18 cellular contexts compared by ENCODE assay signal in the genomic region with DNA sequence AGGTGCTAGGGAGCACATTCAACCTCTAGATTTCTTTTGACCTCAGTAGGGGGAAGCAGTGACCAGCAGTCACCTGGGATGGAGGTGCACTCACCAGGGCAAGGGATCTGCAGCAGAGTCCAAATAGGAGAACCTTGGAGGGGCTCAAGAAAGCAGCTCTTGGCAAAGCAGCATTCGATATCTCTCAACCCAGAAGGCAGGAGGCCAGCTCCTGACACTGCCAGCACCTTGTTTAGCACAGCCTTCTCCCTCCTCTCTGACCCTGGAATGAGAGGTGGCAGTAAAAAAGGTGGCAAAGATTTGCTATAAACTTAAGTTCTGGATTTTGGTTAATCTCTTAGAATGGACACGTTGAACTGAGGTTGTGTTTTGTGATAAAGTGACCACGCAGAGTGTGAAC.
DNase-seq lines count a peak whose midpoint lies in the region; ATAC-seq, FAIRE-seq and TF ChIP-seq lines count a peak whose summit lies in the region.
"Had no signal": no experiment of that assay in that cellular context is flagged by ENCODE, and none has a peak within 500 bp of the region (broad histone marks: within the 10 kb centered on the region; RNA-seq: fewer than 3 reads in every experiment).

No MANE protein-coding gene starts in this region.

- POLR2A ChIA-PET in GM12878 (lab: Charles Lee), result no interaction called here

- H3K36me3 ChIP-seq in BLaER1 treated with 17β-estradiol and CSF1 and Interleukin-3, amounts not matched to agents 10 nM and 100 nM, result no peaks in the 10 kb centered on the region
- H3K36me3 ChIP-seq in GM12878 (ENCODE audit: control insufficient read depth in 2 of 2, insufficient read depth in 2 of 2, low read length in 1 of 2), result no peaks in the 10 kb centered on the region
- no peaks in the 10 kb centered on the region for H3K36me3 ChIP-seq in gastrocnemius medialis
- no peaks in the 10 kb centered on the region for H3K36me3 ChIP-seq in testis (ENCODE audit: low read depth, missing control alignments)
- H3K36me3 ChIP-seq: BE2C, HAP-1 had no signal

- peaks cover 0 to 15% (median 8%) of the 10 kb centered on the region in 11 experiments; a peak in 14 of 22 replicates for H3K9me3 ChIP-seq in BLaER1 treated with 17β-estradiol and CSF1 and Interleukin-3, amounts not matched to agents 10 nM and 100 nM (replicated peaks in 1 of 11)
- H3K9me3 ChIP-seq in GM12878 (replicated peaks; ENCODE audit: control insufficient read depth, insufficient read depth, low read length), result no peaks in the 10 kb centered on the region
- no peaks in the 10 kb centered on the region for H3K9me3 ChIP-seq in gastrocnemius medialis
- no peaks in the 10 kb centered on the region for H3K9me3 ChIP-seq in testis
- H3K9me3 ChIP-seq: BE2C, HAP-1 had no signal

- H3K27me3 ChIP-seq in BLaER1 treated with 17β-estradiol and CSF1 and Interleukin-3, amounts not matched to agents 10 nM and 100 nM, result no peaks in the 10 kb centered on the region
- H3K27me3 ChIP-seq in GM12878 (replicated peaks in 1 of 2; ENCODE audit: control insufficient read depth in 2 of 2, insufficient read depth in 2 of 2, low read length in 1 of 2), result no peaks in the 10 kb centered on the region
- H3K27me3 ChIP-seq in gastrocnemius medialis, result no peaks in the 10 kb centered on the region
- H3K27me3 ChIP-seq in testis, result no peaks in the 10 kb centered on the region
- H3K27me3 ChIP-seq: BE2C had no signal

- peak overlapping the region in 3 of 11 experiments; percentile 71 to 81 (median 76); a peak in 5 of 22 replicates for H3K9ac ChIP-seq in BLaER1 treated with 17β-estradiol and CSF1 and Interleukin-3, amounts not matched to agents 10 nM and 100 nM
- no peak overlapping the region for H3K9ac ChIP-seq in GM12878 (ENCODE audit: control insufficient read depth, insufficient read depth, low read length)

- WGBS in GM12878 (ENCODE audit: insufficient coverage, insufficient replicate concordance, low lambda C conversion rate, missing lambda C conversion rate), result 52% methylated on average over 3 of the region's 3 CpGs
- WGBS in testis, 2 donors, result 70 to 77% methylated on average over 2 to 3 of the region's 3 CpGs

- TF ChIP-seq POLR2A in GM12878 (IDR thresholded peaks at IDR 0.05; ENCODE audit: low read depth, low read length), result no peak
- no peak for TF ChIP-seq POLR2A in gastrocnemius medialis (IDR thresholded peaks at IDR 0.05)
- no peak for TF ChIP-seq POLR2A in testis (IDR thresholded peaks at IDR 0.05)

- RAD21 ChIA-PET in GM12878 (lab: Charles Lee; ENCODE audit: unreplicated experiment), result no interaction called here

- H3K79me2 ChIP-seq in GM12878 (ENCODE audit: control insufficient read depth, insufficient read depth, low read length), result no peaks in the 10 kb centered on the region

- H3K4me1 ChIP-seq in BLaER1 treated with 17β-estradiol and CSF1 and Interleukin-3, amounts not matched to agents 10 nM and 100 nM, result peaks cover 30 to 91% (median 76%) of the 10 kb centered on the region in 10 experiments
- no peaks in the 10 kb centered on the region; the same call in 1 of the 2 replicates for H3K4me1 ChIP-seq in GM12878 (ENCODE audit: control insufficient read depth, insufficient read depth, low read length)
- H3K4me1 ChIP-seq in gastrocnemius medialis, result peaks cover 46 to 48% of the 10 kb centered on the region in 2 donors
- peaks cover 10% of the 10 kb centered on the region for H3K4me1 ChIP-seq in testis
- H3K4me1 ChIP-seq: BE2C, HAP-1 had no signal

- SMC1A ChIA-PET in GM12878 (lab: Charles Lee; ENCODE audit: uncharacterized antibody, unreplicated experiment), result no interaction called here

- TF ChIP-seq RAD21 in GM12878 (IDR thresholded peaks at IDR 0.05; ENCODE audit: insufficient read depth, low read depth, low read length), result peak; percentile 21; the same call in 1 of the 2 replicates

- TF ChIP-seq CTCF in GM12878 (IDR thresholded peaks at IDR 0.05 in 2 of 3, conservative IDR thresholded peaks at IDR 0.05 in 1 of 3; ENCODE audit: control insufficient read depth in 2 of 3, extremely low read depth in 1 of 3, insufficient read depth in 1 of 3, low read depth in 3 of 3, low read length in 3 of 3) (no peak), gastrocnemius medialis (IDR thresholded peaks at IDR 0.05 in 4 of 5, conservative IDR thresholded peaks at IDR 0.05 in 1 of 5) (no peak), testis (IDR thresholded peaks at IDR 0.05) (no peak)

- no peak overlapping the region for H2AFZ ChIP-seq in GM12878 (ENCODE audit: control insufficient read depth, low read depth, low read length)

- no peak for FAIRE-seq in GM12878 (lab: Jason Lieb, UNC)
- FAIRE-seq: A204.1, GM12891, GM19239, H1 had no signal

- H3K27ac ChIP-seq in BLaER1 treated with 17β-estradiol and CSF1 and Interleukin-3, amounts not matched to agents 10 nM and 100 nM, result peak overlapping the region; percentile 15 to 95 (median 85); a peak in 14 of 22 replicates
- H3K27ac ChIP-seq in GM12878 (ENCODE audit: control insufficient read depth, insufficient read depth), result no peak overlapping the region
- peak overlapping the region; percentile 88 to 97 (median 91) for H3K27ac ChIP-seq in gastrocnemius medialis
- no peak overlapping the region for H3K27ac ChIP-seq in testis
- H3K27ac ChIP-seq: C4-2B had no signal

- ATAC-seq in GM12878 (no peak), left ventricle myocardium superior (peak; percentile 26), gastrocnemius medialis (no peak)
- ATAC-seq: CD8-positive, alpha-beta T cell had no signal

- CTCF ChIA-PET in GM12878 (lab: Yijun Ruan, JAX), result no interaction called here

- DNase-seq in GM12878 (ENCODE audit: low read depth, low spot score) (no peak), left ventricle myocardium superior (peak; percentile 65), gastrocnemius medialis (no peak), testis (no peak)
- no peak for DNase-seq in activated CD8-positive, alpha-beta memory T cell treated with anti-CD3 and anti-CD28 coated beads, Interleukin-2, amount 50 U/mL, for 48 hours
- DNase-seq: ACHN; BE2C; Calu3; CD8-positive, alpha-beta T cell; DMS79 treated with DMSO at 0.1 percent for 48 hours; GF-D8 had no signal

- TF ChIP-seq EP300 in GM12878 (IDR thresholded peaks at IDR 0.05; ENCODE audit: borderline replicate concordance in 1 of 2, control insufficient read depth in 1 of 2, low read depth in 2 of 2, low read length in 2 of 2), result no peak

- no peak overlapping the region for H3K4me3 ChIP-seq in BLaER1 treated with 17β-estradiol and CSF1 and Interleukin-3, amounts not matched to agents 10 nM and 100 nM
- H3K4me3 ChIP-seq in GM12878, result no peak overlapping the region
- no peak overlapping the region for H3K4me3 ChIP-seq in gastrocnemius medialis
- no peak overlapping the region for H3K4me3 ChIP-seq in testis
- H3K4me3 ChIP-seq: HAP-1 had no signal

- intact Hi-C loops in GM12878 (cut with micrococcal nuclease; ENCODE audit: unreplicated experiment) (no loop called here), left ventricle myocardium superior (cut with micrococcal nuclease) (no loop called here), gastrocnemius medialis (cut with DNase I; ENCODE audit: low total_unique reads) (loop anchor here (5.0 kb wide), 1 partner anchor 86 kb away; no protein-coding TSS in a partner anchor), testis (cut with DNase I; ENCODE audit: low total_unique reads) (no loop called here)

- H3K4me2 ChIP-seq in BLaER1 treated with 17β-estradiol and CSF1 and Interleukin-3, amounts not matched to agents 10 nM and 100 nM, result peak overlapping the region in 9 of 11 experiments; percentile 16 to 88 (median 78); a peak in 16 of 22 replicates
- no peak overlapping the region for H3K4me2 ChIP-seq in GM12878 (ENCODE audit: control insufficient read depth, insufficient read depth)

- H4K20me1 ChIP-seq in BLaER1 treated with 17β-estradiol and CSF1 and Interleukin-3, amounts not matched to agents 10 nM and 100 nM, result no peaks in the 10 kb centered on the region
- H4K20me1 ChIP-seq in GM12878 (ENCODE audit: control insufficient read depth, insufficient read depth), result no peaks in the 10 kb centered on the region

- no TSS peak for BruUV-seq in GM12878 (replicated peaks; lab: Mats Ljungman, UMichigan)

- in situ Hi-C loops in GM12878 (cut with MboI), result no loop called here
- in situ Hi-C loops in gastrocnemius medialis (cut with MboI; ENCODE audit: low sequenced_read_pairs in 4 of 4), result loop anchor here in 3 of 4 donors (25.0 kb wide), 2 partner anchors 91 to 516 kb away; a partner anchor contains a TSS

TF ChIP-seq in GM12878, 131 proteins besides CTCF, POLR2A, EP300 and RAD21:
- TF ChIP-seq NBN (IDR thresholded peaks at IDR 0.05) (no peak), SP1 (IDR thresholded peaks at IDR 0.05; ENCODE audit: low read depth, low read length) (no peak), TCF3 (IDR thresholded peaks at IDR 0.05; ENCODE audit: borderline replicate concordance, insufficient read depth, low read depth, low read length) (no peak), LARP7 (IDR thresholded peaks at IDR 0.05) (no peak)
TF ChIP-seq in GM12878: peak in this region for 0.

Comparison
In these comparisons a context has a peak if more than half of its experiments do, and no peak if none do; other contexts are left out.
1. H3K27ac ChIP-seq: peak in BLaER1 treated with 17β-estradiol and CSF1 and Interleukin-3, amounts not matched to agents 10 nM and 100 nM (11 of 11) and gastrocnemius medialis (4 of 4); none in GM12878 (single experiment) and testis (0 of 2).